Comparison of ENCODE assay signal across 14 cellular contexts in genomic region chr9:134663753-134664415, GRCh38. TPM values are rescaled to one million over a fixed set of nuclear protein-coding genes. Genes with fewer than 3 reads are reported as not detected.
DNase-seq lines count a peak whose midpoint lies in the region; ATAC-seq and TF ChIP-seq lines count a peak whose summit lies in the region.
"Had no signal": no experiment of that assay in that cellular context is flagged by ENCODE, and none has a peak within 500 bp of the region (broad histone marks: within the 10 kb centered on the region; RNA-seq: fewer than 3 reads in every experiment).

No MANE protein-coding gene starts in this region.

- H3K4me1 ChIP-seq in SK-N-SH (ENCODE audit: control insufficient read depth in 1 of 2, insufficient read depth in 2 of 2, low read depth in 1 of 2, low read length in 1 of 2) (peaks cover 38 to 40% of the 10 kb centered on the region in 2 experiments), adipocyte (ENCODE audit: control insufficient read depth, insufficient read depth, low read length) (peaks cover 52% of the 10 kb centered on the region), hepatocyte (ENCODE audit: insufficient read depth) (peaks cover 45% of the 10 kb centered on the region), suprapubic skin (peaks cover 18% of the 10 kb centered on the region)

- H3K9me2 ChIP-seq in SK-N-SH = no peaks in the 10 kb centered on the region
- H3K9me2 ChIP-seq in hepatocyte (replicated peaks; ENCODE audit: insufficient read depth) = no peaks in the 10 kb centered on the region

- H4K20me1 ChIP-seq in SK-N-SH (ENCODE audit: insufficient read depth) = peaks cover 96% of the 10 kb centered on the region
- H4K20me1 ChIP-seq in hepatocyte (ENCODE audit: insufficient read depth, poor library complexity, severe bottlenecking) = peaks cover 85% of the 10 kb centered on the region

- no peak for TF ChIP-seq EP300 in SK-N-SH (IDR thresholded peaks at IDR 0.05; ENCODE audit: borderline replicate concordance in 1 of 2, low read depth in 1 of 2, low read length in 1 of 2)
- TF ChIP-seq EP300 in suprapubic skin (IDR thresholded peaks at IDR 0.05) = no peak

- H3K27me3 ChIP-seq in SK-N-SH (ENCODE audit: insufficient read depth) (no peaks in the 10 kb centered on the region), adipocyte (replicated peaks; ENCODE audit: control insufficient read depth, insufficient read depth, low read length) (no peaks in the 10 kb centered on the region), hepatocyte (no peaks in the 10 kb centered on the region), suprapubic skin (no peaks in the 10 kb centered on the region)
- H3K27me3 ChIP-seq: tibial nerve had no signal

- POLR2A ChIA-PET in SK-N-SH (lab: Yijun Ruan, JAX) = no interaction called here

- H3K9me3 ChIP-seq in SK-N-SH = no peaks in the 10 kb centered on the region
- no peaks in the 10 kb centered on the region for H3K9me3 ChIP-seq in adipocyte (ENCODE audit: control insufficient read depth, low read length)
- H3K9me3 ChIP-seq in hepatocyte (ENCODE audit: low read depth) = no peaks in the 10 kb centered on the region
- H3K9me3 ChIP-seq in suprapubic skin = no peaks in the 10 kb centered on the region

- H3F3A ChIP-seq in SK-N-SH (replicated peaks; ENCODE audit: insufficient read depth) = peaks cover 78% of the 10 kb centered on the region

- H3K79me2 ChIP-seq in SK-N-SH (ENCODE audit: insufficient read depth) (peaks cover 89% of the 10 kb centered on the region), hepatocyte (peaks cover 77% of the 10 kb centered on the region)

- H3K36me3 ChIP-seq in SK-N-SH (replicated peaks in 1 of 2; ENCODE audit: control insufficient read depth in 1 of 2, insufficient read depth in 2 of 2, low read length in 1 of 2) (peaks cover 2 to 39% of the 10 kb centered on the region in 2 experiments), adipocyte (ENCODE audit: control insufficient read depth, insufficient read depth, low read length, severe bottlenecking) (peaks cover 35% of the 10 kb centered on the region), hepatocyte (replicated peaks; ENCODE audit: insufficient read depth, low read depth) (no peaks in the 10 kb centered on the region), suprapubic skin (no peaks in the 10 kb centered on the region)
- H3K36me3 ChIP-seq: tibial nerve had no signal

- TF ChIP-seq RAD21 in SK-N-SH (IDR thresholded peaks at IDR 0.05; ENCODE audit: low read length) = no peak

- peak overlapping the region; percentile 92 to 97 for H3K27ac ChIP-seq in SK-N-SH (ENCODE audit: low read depth in 2 of 2, low read length in 1 of 2)
- peak overlapping the region; percentile 90 for H3K27ac ChIP-seq in hepatocyte
- no peak overlapping the region for H3K27ac ChIP-seq in suprapubic skin
- H3K27ac ChIP-seq: 22Rv1 had no signal

- peak; percentile 55 for TF ChIP-seq CTCF in SK-N-SH (IDR thresholded peaks at IDR 0.05)
- peak; percentile 24 for TF ChIP-seq CTCF in hepatocyte (IDR thresholded peaks at IDR 0.05; ENCODE audit: poor library complexity)
- no peak for TF ChIP-seq CTCF in suprapubic skin (IDR thresholded peaks at IDR 0.05)

- DNase-seq in SK-N-SH = no peak
- DNase-seq in adipocyte (ENCODE audit: low read depth) = peak; percentile 62
- DNase-seq in hepatocyte (ENCODE audit: low spot score) = no peak
- peak; percentile 52 for DNase-seq in stromal cell of bone marrow (ENCODE audit: low read depth)
- DNase-seq in suprapubic skin (ENCODE audit: low spot score in 2 of 2) = no peak
- DNase-seq in effector CD8-positive, alpha-beta T cell (lab: John Stamatoyannopoulos, UW) = no peak
- DNase-seq: natural killer cell, NCI-H1048, NCI-H446 had no signal

- H3K9ac ChIP-seq in SK-N-SH (no peak overlapping the region), adipocyte (ENCODE audit: low read length) (peak overlapping the region; percentile 69)

- H2AFZ ChIP-seq in SK-N-SH (ENCODE audit: low read depth) (no peak overlapping the region), hepatocyte (no peak overlapping the region)

- H3K4me3 ChIP-seq in SK-N-SH (ENCODE audit: low read depth in 2 of 2, low read length in 1 of 2) (no peak overlapping the region), adipocyte (ENCODE audit: low read length) (peak overlapping the region; percentile 9), hepatocyte (no peak overlapping the region), suprapubic skin (no peak overlapping the region)
- H3K4me3 ChIP-seq: coronary artery, tibial nerve had no signal

- ATAC-seq in SK-N-SH treated with all-trans-retinoic acid at 6 μM for 48 hours (no peak), HG02678 (IDR thresholded peaks at IDR 0.05; ENCODE audit: unreplicated experiment) (no peak)
- ATAC-seq: natural killer cell had no signal

- no peak for TF ChIP-seq POLR2A in suprapubic skin (IDR thresholded peaks at IDR 0.05)

- 93% methylated on average over 5 of the region's 9 CpGs for WGBS in SK-N-SH (ENCODE audit: low lambda C conversion rate)
- WGBS in hepatocyte (ENCODE audit: low lambda C conversion rate, missing lambda C conversion rate) = 72% methylated on average over 9 of the region's 9 CpGs
- 78% methylated on average over 9 of the region's 9 CpGs for WGBS in suprapubic skin

- H3K4me2 ChIP-seq in SK-N-SH (peak overlapping the region; percentile 72; the same call in 1 of the 2 replicates), hepatocyte (peak overlapping the region; percentile 67)

- CTCF ChIA-PET in SK-N-SH (lab: Yijun Ruan, JAX) = interaction anchor here (0.8 to 2.4 kb wide), 5 partner anchors 18 to 215 kb away, joined by 3 to 9 read pairs (median 4); no protein-coding TSS in a partner anchor

TF ChIP-seq in SK-N-SH, 30 proteins besides CTCF, POLR2A, EP300 and RAD21:
- TF ChIP-seq JUND (IDR thresholded peaks at IDR 0.05) = no peak

TF ChIP-seq in SK-N-SH treated with all-trans-retinoic acid at 6 μM for 48 hours, 23 proteins besides CTCF, POLR2A, EP300 and RAD21 (continues in another document):
- TF ChIP-seq GLIS3 (CRISPR knock-in tag; IDR thresholded peaks at IDR 0.05) (no peak), TSHZ2 (CRISPR knock-in tag; IDR thresholded peaks at IDR 0.05) (no peak), ARNTL (CRISPR knock-in tag; IDR thresholded peaks at IDR 0.05; ENCODE audit: borderline replicate concordance, low read depth) (no peak), TCF4 (CRISPR knock-in tag; IDR thresholded peaks at IDR 0.05; ENCODE audit: borderline replicate concordance) (no peak), SNAI2 (CRISPR knock-in tag; IDR thresholded peaks at IDR 0.05) (no peak), ISL1 (CRISPR knock-in tag; IDR thresholded peaks at IDR 0.05) (no peak), CSRNP3 (CRISPR knock-in tag; IDR thresholded peaks at IDR 0.05) (no peak), OSR1 (CRISPR knock-in tag; IDR thresholded peaks at IDR 0.05) (no peak), ZNF565 (CRISPR knock-in tag; conservative IDR thresholded peaks at IDR 0.05; ENCODE audit: low read depth) (no peak), ZNF8 (CRISPR knock-in tag; IDR thresholded peaks at IDR 0.05) (no peak)
- TF ChIP-seq, protein P1, sequence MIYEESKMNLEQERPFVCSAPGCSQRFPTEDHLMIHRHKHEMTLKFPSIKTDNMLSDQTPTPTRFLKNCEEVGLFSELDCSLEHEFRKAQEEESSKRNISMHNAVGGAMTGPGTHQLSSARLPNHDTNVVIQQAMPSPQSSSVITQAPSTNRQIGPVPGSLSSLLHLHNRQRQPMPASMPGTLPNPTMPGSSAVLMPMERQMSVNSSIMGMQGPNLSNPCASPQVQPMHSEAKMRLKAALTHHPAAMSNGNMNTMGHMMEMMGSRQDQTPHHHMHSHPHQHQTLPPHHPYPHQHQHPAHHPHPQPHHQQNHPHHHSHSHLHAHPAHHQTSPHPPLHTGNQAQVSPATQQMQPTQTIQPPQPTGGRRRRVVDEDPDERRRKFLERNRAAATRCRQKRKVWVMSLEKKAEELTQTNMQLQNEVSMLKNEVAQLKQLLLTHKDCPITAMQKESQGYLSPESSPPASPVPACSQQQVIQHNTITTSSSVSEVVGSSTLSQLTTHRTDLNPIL (CRISPR knock-in tag; IDR thresholded peaks at IDR 0.05; ENCODE audit: low read depth) = no peak

RNA-seq across cellular contexts. Expression of gene COL5A1, which starts 22.3 kb away (rescaled TPM):
- polyA plus RNA-seq in SK-N-SH (2012; rRNA removed) = 26.4 and 73.8 TPM in 2 replicates
- polyA plus RNA-seq in SK-N-SH (2012; cell fraction: cytosol; rRNA removed) = 37.9 and 52.7 TPM in 2 replicates
- polyA plus RNA-seq in SK-N-SH (2012; cell fraction: nucleus; rRNA removed) = 131 and 166 TPM in 2 replicates
- total RNA-seq in hepatocyte = 163 and 342 TPM in 2 replicates
- 347 and 371 TPM in 2 replicates for polyA plus RNA-seq in hepatocyte
- 10 to 100 TPM in 3 of 4 donors, 1 to 10 TPM in 1; 8.6 to 16.5 (median 15.4) TPM for total RNA-seq in suprapubic skin

Comparison
In these comparisons a context has a peak if more than half of its experiments do, and no peak if none do; other contexts are left out.
1. DNase-seq: peak in adipocyte (single experiment) and stromal cell of bone marrow (single experiment); none in SK-N-SH (single experiment), hepatocyte (single experiment), suprapubic skin (0 of 2) and effector CD8-positive, alpha-beta T cell (single experiment).
2. CTCF ChIP-seq: peak in SK-N-SH (single experiment) and hepatocyte (single experiment); none in suprapubic skin (0 of 2).